Comparison of ENCODE assay signal across 8 cellular contexts in the genomic region with DNA sequence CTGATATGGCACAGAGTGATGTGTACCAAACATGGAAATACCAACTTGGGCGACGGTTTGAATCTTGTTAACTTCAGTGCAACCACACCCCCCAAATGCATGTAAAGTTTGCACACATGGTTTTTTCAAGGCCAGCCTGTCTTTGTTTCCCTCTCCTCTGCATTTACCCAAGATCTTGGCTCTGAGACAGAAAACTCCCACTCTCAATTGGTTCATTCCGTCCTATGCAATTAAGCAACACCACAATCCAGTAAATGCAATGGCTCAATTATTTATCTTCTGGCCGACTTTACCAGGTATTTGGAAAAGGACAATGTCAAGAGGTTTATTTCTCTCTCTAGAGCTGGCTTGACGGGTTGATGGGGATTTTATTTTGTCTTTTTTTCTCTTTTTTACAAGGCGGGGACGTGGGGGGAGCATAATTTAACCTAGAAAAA. TPM values are rescaled to one million over a fixed set of nuclear protein-coding genes. Genes with fewer than 3 reads are reported as not detected.
DNase-seq lines count a peak whose midpoint lies in the region; ATAC-seq and TF ChIP-seq lines count a peak whose summit lies in the region.

No MANE protein-coding gene starts in this region.

- TF ChIP-seq POLR2A in vagina (IDR thresholded peaks at IDR 0.05), result no peak

- 0 to 1% methylated on average over 7 of the region's 7 CpGs for WGBS in lung, 2 donors

- peak; percentile 21 for DNase-seq in NCI-H2171 treated with DMSO at 0.1 percent for 48 hours (lab: John Stamatoyannopoulos, UW)
- DNase-seq in NCI-H2171 (lab: John Stamatoyannopoulos, UW), result no peak
- peak; percentile 29 for DNase-seq in NOMO-1 treated with dmso at 0.1 percent for 144 hours (lab: John Stamatoyannopoulos, UW; ENCODE audit: unreplicated experiment)
- DNase-seq in caudate nucleus (lab: John Stamatoyannopoulos, UW), result peak in 1 of 61 donors; percentile 16
- peak; percentile 61 for DNase-seq in lung (ENCODE audit: low spot score)
- DNase-seq in vagina (ENCODE audit: extremely low spot score in 2 of 2), result no peak
- no peak for DNase-seq in midbrain (lab: John Stamatoyannopoulos, UW)

- ATAC-seq in lung (ENCODE audit: insufficient read depth, low FRiP score), result no peak
- ATAC-seq in GM19023 (IDR thresholded peaks at IDR 0.05; ENCODE audit: unreplicated experiment), result no peak

- H3K27me3 ChIP-seq in lung (ENCODE audit: control insufficient read depth, insufficient read depth) (no peaks in the 10 kb centered on the region), vagina (no peaks in the 10 kb centered on the region)

- H3K9me3 ChIP-seq in lung (ENCODE audit: control insufficient read depth in 2 of 2, insufficient read depth in 1 of 2, low read length in 1 of 2) (no peaks in the 10 kb centered on the region), vagina (no peaks in the 10 kb centered on the region)

- TF ChIP-seq CTCF in lung (IDR thresholded peaks at IDR 0.05; ENCODE audit: control extremely low read depth, extremely low read depth) (no peak), vagina (IDR thresholded peaks at IDR 0.05) (no peak)

- H3K36me3 ChIP-seq in lung (ENCODE audit: control insufficient read depth in 2 of 2, insufficient read depth in 2 of 2, low read length in 2 of 2) (no peaks in the 10 kb centered on the region), vagina (no peaks in the 10 kb centered on the region)

- H3K27ac ChIP-seq in caudate nucleus (ENCODE audit: low read depth, low read length), result peak overlapping the region; percentile 96
- peak overlapping the region; percentile 94 for H3K27ac ChIP-seq in lung (ENCODE audit: low read depth in 1 of 2, low read length in 1 of 2)
- peak overlapping the region; percentile 99 for H3K27ac ChIP-seq in vagina

- H3K4me3 ChIP-seq in lung, result peak overlapping the region; percentile 82
- peak overlapping the region; percentile 68 to 96 for H3K4me3 ChIP-seq in vagina

- peaks cover 7 to 9% of the 10 kb centered on the region in 2 donors for H3K4me1 ChIP-seq in lung (ENCODE audit: control insufficient read depth in 2 of 2, insufficient read depth in 2 of 2, low read length in 2 of 2)
- peaks cover 51% of the 10 kb centered on the region for H3K4me1 ChIP-seq in vagina

- intact Hi-C loops in vagina (cut with DNase I), result loop anchor here (5.0 kb wide), 1 partner anchor 40 kb away; no protein-coding TSS in a partner anchor

RNA-seq across cellular contexts. Expression of gene STAT3, which starts 1.0 kb away (rescaled TPM):
- 100 to 1,000 TPM; 267 to 297 TPM for total RNA-seq in lung
- 100 to 1,000 TPM in 1 of 2 donors, 10 to 100 TPM in 1; 69.9 to 211 TPM for polyA plus RNA-seq in lung
- 210 TPM for total RNA-seq in vagina

RNA-seq across cellular contexts. Expression of gene CAVIN1, which starts 35.8 kb away (rescaled TPM):
- 100 to 1,000 TPM; 185 to 277 TPM for total RNA-seq in lung
- polyA plus RNA-seq in lung, result 100 to 1,000 TPM; 110 to 134 TPM
- 268 TPM for total RNA-seq in vagina

Comparison
In these comparisons a context has a peak if more than half of its experiments do, and no peak if none do; other contexts are left out.
1. DNase-seq: peak in NCI-H2171 treated with DMSO at 0.1 percent for 48 hours (single experiment), NOMO-1 treated with dmso at 0.1 percent for 144 hours (single experiment) and lung (single experiment); none in NCI-H2171 (single experiment), vagina (0 of 2) and midbrain (single experiment).
2. Peak in every context shown above with its lines, with median percentiles within 50 percentile points of each other: H3K27ac ChIP-seq.